ENCODE assay signal across 25 cellular contexts in genomic region chr2:97816411-97816810, GRCh38.
"Had no signal": no experiment of that assay in that cellular context is flagged by ENCODE, and none has a peak within 500 bp of the region (broad histone marks: within the 10 kb centered on the region; RNA-seq: fewer than 3 reads in every experiment).

No MANE protein-coding gene starts in this region.

- H3K27ac Mint-ChIP-seq: mesothelial cell of epicardium; natural killer cell treated with Interleukin-12 subunit alpha and Interleukin-12 subunit beta and Interleukin-15 and Interleukin-18, amount 100 ng/mL, for 72 hours; progenitor cell of endocrine pancreas; stimulated activated naive CD8-positive, alpha-beta T cell treated with anti-CD3 and anti-CD28 coated beads, Interleukin-15, Interleukin-2, amounts not matched to agents 100 ng/mL and 50 ng/mL, for 24 hours; type B pancreatic cell had no signal

- H3K4me3 ChIP-seq: hepatocyte, left lung, lung, ovary, right atrium auricular region, right lobe of liver, skin epidermis, suprapubic skin, thoracic aorta, tibial artery, uterus had no signal

- H3K4me1 ChIP-seq: left lung, right atrium auricular region, right lobe of liver, suprapubic skin, tibial artery, uterus had no signal

- DNase-seq: islet precursor cell; left cardiac atrium; left lung; mesendoderm; naive thymus-derived CD4-positive, alpha-beta T cell; ovary; right lobe of liver; stimulated activated CD4-positive, alpha-beta T cell treated with anti-CD3 and anti-CD28 coated beads, Interleukin-12 subunit alpha, Interleukin-12 subunit beta, amount 100 ng/mL, for 4 hours; stimulated activated CD4-positive, alpha-beta T cell treated with anti-CD3 and anti-CD28 coated beads, Interleukin-15, amount 100 ng/mL, for 24 hours; stimulated activated CD4-positive, alpha-beta T cell treated with anti-CD3 and anti-CD28 coated beads, Interleukin-2, amount 100 ng/mL, for 24 hours; stimulated activated CD4-positive, alpha-beta T cell treated with anti-CD3 and anti-CD28 coated beads, Interleukin-4, amount 100 ng/mL, for 1 hour; stimulated activated naive CD4-positive, alpha-beta T cell; tibial artery; uterus had no signal

- H3K4me1 Mint-ChIP-seq: mesothelial cell of epicardium; naive thymus-derived CD4-positive, alpha-beta T cell had no signal

- H3K27me3 Mint-ChIP-seq: naive thymus-derived CD4-positive, alpha-beta T cell; natural killer cell treated with Interleukin-12 subunit alpha and Interleukin-12 subunit beta and Interleukin-15 and Interleukin-18, amount 100 ng/mL, for 72 hours; progenitor cell of endocrine pancreas; stimulated activated naive CD8-positive, alpha-beta T cell treated with anti-CD3 and anti-CD28 coated beads, Interleukin-15, Interleukin-2, amounts not matched to agents 100 ng/mL and 50 ng/mL, for 24 hours; type B pancreatic cell had no signal

- H3K27ac ChIP-seq: hepatocyte, left lung, ovary, right atrium auricular region, right lobe of liver, skin epidermis, suprapubic skin, thoracic aorta, tibial artery, uterus had no signal

- H3K36me3 ChIP-seq: ovary, uterus had no signal

- H3K27me3 ChIP-seq: hepatocyte, left lung, ovary, right atrium auricular region, right lobe of liver, suprapubic skin, tibial artery, uterus had no signal

- ATAC-seq: left cardiac atrium; left lung; naive thymus-derived CD4-positive, alpha-beta T cell; natural killer cell treated with Interleukin-12 subunit alpha and Interleukin-12 subunit beta and Interleukin-15 and Interleukin-18, amount 100 ng/mL, for 72 hours; right lobe of liver had no signal

- H3K9me3 Mint-ChIP-seq: mesothelial cell of epicardium; naive thymus-derived CD4-positive, alpha-beta T cell; natural killer cell treated with Interleukin-12 subunit alpha and Interleukin-12 subunit beta and Interleukin-15 and Interleukin-18, amount 100 ng/mL, for 72 hours; stimulated activated naive CD8-positive, alpha-beta T cell treated with anti-CD3 and anti-CD28 coated beads, Interleukin-15, Interleukin-2, amounts not matched to agents 100 ng/mL and 50 ng/mL, for 24 hours; type B pancreatic cell had no signal

- H3K9me3 ChIP-seq: left lung, ovary, right atrium auricular region, right lobe of liver, suprapubic skin, thoracic aorta, tibial artery, uterus had no signal

- H3K4me3 Mint-ChIP-seq: mesothelial cell of epicardium; naive thymus-derived CD4-positive, alpha-beta T cell; natural killer cell treated with Interleukin-12 subunit alpha and Interleukin-12 subunit beta and Interleukin-15 and Interleukin-18, amount 100 ng/mL, for 72 hours; stimulated activated naive CD8-positive, alpha-beta T cell treated with anti-CD3 and anti-CD28 coated beads, Interleukin-15, Interleukin-2, amounts not matched to agents 100 ng/mL and 50 ng/mL, for 24 hours; type B pancreatic cell had no signal
